In the genomic region with DNA sequence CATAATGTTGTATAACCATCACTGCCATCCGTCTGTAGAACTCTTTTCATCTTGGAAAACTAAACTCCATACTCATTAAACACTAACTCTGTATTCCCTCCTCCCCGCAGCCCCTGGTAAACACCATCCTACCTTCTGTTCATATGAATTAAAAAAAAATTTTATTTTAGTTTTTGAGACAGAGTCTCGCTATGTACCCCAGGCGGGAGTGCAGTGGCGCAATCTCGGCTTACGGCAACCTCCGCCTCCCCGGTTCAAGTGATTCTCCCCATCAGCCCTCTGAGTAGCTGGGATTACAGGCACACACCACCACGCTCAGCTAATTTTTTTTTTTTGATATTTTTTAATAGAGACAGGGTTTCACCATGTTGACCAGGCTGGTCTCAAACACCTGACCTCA, we compare ENCODE assay signal across 9 cellular contexts.
"Had no signal": no experiment of that assay in that cellular context is flagged by ENCODE, and none has a peak within 500 bp of the region (broad histone marks: within the 10 kb centered on the region; RNA-seq: fewer than 3 reads in every experiment).

No MANE protein-coding gene starts in this region.

- H3K9me3 ChIP-seq: HAP-1 had no signal

- DNase-seq: GM23248, GOT3, H7, H9, HCEC 1CT, HFFc6 had no signal

- ATAC-seq: GM23338, HCT116 had no signal

- H3K9me3 Mint-ChIP-seq: GM23338, HFFc6 had no signal

- H3K4me3 Mint-ChIP-seq: GM23338, H9, HFFc6 had no signal

- H3K4me1 ChIP-seq: HAP-1 had no signal

- H3K4me3 ChIP-seq: GM23248, GM23338, HAP-1 had no signal

- H3K36me3 ChIP-seq: HAP-1 had no signal

- H3K27ac ChIP-seq: GM23248 had no signal

- H3K27ac Mint-ChIP-seq: GM23338, H9, HFFc6 had no signal
